Comparison of ENCODE assay signal across 8 cellular contexts in genomic region chr1:36397378-36398230, GRCh38. TPM values are rescaled to one million over a fixed set of nuclear protein-coding genes. Genes with fewer than 3 reads are reported as not detected.
DNase-seq lines count a peak whose midpoint lies in the region; ATAC-seq and TF ChIP-seq lines count a peak whose summit lies in the region.

Gene LSM10 (minus strand): TSS chr1:36397908. CDS start chr1:36394129, 3,779 bp downstream.

- H3K23ac ChIP-seq in trophoblast cell (ENCODE audit: low read length), result no peak within 1 kb of the TSS

- H3K4me2 ChIP-seq in trophoblast cell (ENCODE audit: low read length), result peak within 1 kb of the TSS; percentile 78

- H3K9me3 ChIP-seq in trophoblast cell (ENCODE audit: insufficient read depth, low read depth, low read length), result peaks cover 3% of the 10 kb centered on the region
- no peaks in the 10 kb centered on the region for H3K9me3 ChIP-seq in tibial nerve

- H3K4ac ChIP-seq in trophoblast cell (ENCODE audit: low read depth, low read length), result peak within 1 kb of the TSS; percentile 4

- H3K4me3 Mint-ChIP-seq in activated naive CD8-positive, alpha-beta T cell treated with anti-CD3 and anti-CD28 coated beads, Interleukin-2, amount 50 U/mL, for 24 hours, result peak within 1 kb of the TSS; percentile 89

- peaks cover 13% of the 10 kb centered on the region in 2 experiments for H3K36me3 ChIP-seq in trophoblast cell (ENCODE audit: control insufficient read depth in 1 of 2, insufficient read depth in 2 of 2, low read length in 2 of 2)
- peaks cover 0 to 17% (median 10%) of the 10 kb centered on the region in 3 donors for H3K36me3 ChIP-seq in tibial nerve

- H3K4me1 Mint-ChIP-seq in activated naive CD8-positive, alpha-beta T cell treated with anti-CD3 and anti-CD28 coated beads, Interleukin-2, amount 50 U/mL, for 24 hours, result peaks cover 48% of the 10 kb centered on the region

- peak within 1 kb of the TSS; percentile 29 for H4K12ac ChIP-seq in trophoblast cell (ENCODE audit: low read depth, low read length)

- H2BK5ac ChIP-seq in trophoblast cell (ENCODE audit: low read depth, low read length, poor library complexity), result peak within 1 kb of the TSS; percentile 28

- peak; percentile 98 for TF ChIP-seq EP300 in tibial nerve (IDR thresholded peaks at IDR 0.05)

- H2AFZ ChIP-seq in trophoblast cell (ENCODE audit: insufficient read depth, low read length, poor library complexity), result peak within 1 kb of the TSS; percentile 19

- H3K27ac Mint-ChIP-seq in activated naive CD8-positive, alpha-beta T cell treated with anti-CD3 and anti-CD28 coated beads, Interleukin-2, amount 50 U/mL, for 24 hours, result peak within 1 kb of the TSS; percentile 96

- peak; percentile 88 for ATAC-seq in HG02840 (IDR thresholded peaks at IDR 0.05; ENCODE audit: low FRiP score, unreplicated experiment)
- peak; percentile 91 for ATAC-seq in activated naive CD8-positive, alpha-beta T cell treated with anti-CD3 and anti-CD28 coated beads, Interleukin-2, amount 50 U/mL, for 24 hours
- peak; percentile 98 for ATAC-seq in Right ventricle myocardium superior (ENCODE audit: poor library complexity)

- peak within 1 kb of the TSS; percentile 87 for H3K18ac ChIP-seq in trophoblast cell (ENCODE audit: low read length)

- H3K4me3 ChIP-seq in GM12875 (ENCODE audit: low read depth, low read length) (peak within 1 kb of the TSS; percentile 99), trophoblast cell (ENCODE audit: low read depth, low read length) (peak within 1 kb of the TSS; percentile 85), tibial nerve (peak within 1 kb of the TSS; percentile 62 to 89 (median 78))

- peaks cover 18% of the 10 kb centered on the region for H3K79me1 ChIP-seq in trophoblast cell (ENCODE audit: low read length)

- peak within 1 kb of the TSS; percentile 41 for H3K14ac ChIP-seq in trophoblast cell (ENCODE audit: low read length)

- H3K9me3 Mint-ChIP-seq in activated naive CD8-positive, alpha-beta T cell treated with anti-CD3 and anti-CD28 coated beads, Interleukin-2, amount 50 U/mL, for 24 hours, result no peaks in the 10 kb centered on the region

- intact Hi-C loops in Right ventricle myocardium superior (cut with DNase I), result no loop called here

- H2BK12ac ChIP-seq in trophoblast cell (ENCODE audit: low read length), result no peak within 1 kb of the TSS

- H3K9ac ChIP-seq in trophoblast cell (ENCODE audit: low read length), result peak within 1 kb of the TSS; percentile 72

- H3K79me2 ChIP-seq in trophoblast cell (ENCODE audit: control insufficient read depth, insufficient read depth, low read length, poor library complexity), result peaks cover 7% of the 10 kb centered on the region

- peak within 1 kb of the TSS; percentile 83 for H4K8ac ChIP-seq in trophoblast cell (ENCODE audit: low read depth, low read length)

- peak; percentile 88 to 93 for TF ChIP-seq POLR2A in tibial nerve (IDR thresholded peaks at IDR 0.05)

- H3K27ac ChIP-seq in trophoblast cell (ENCODE audit: low read depth, low read length), result peak within 1 kb of the TSS; percentile 80
- H3K27ac ChIP-seq in tibial nerve, result peak within 1 kb of the TSS; percentile 84 to 96 (median 94)

- H3K27me3 ChIP-seq in trophoblast cell (ENCODE audit: insufficient read depth, low read length) (no peaks in the 10 kb centered on the region), tibial nerve (no peaks in the 10 kb centered on the region)

- peak within 1 kb of the TSS; percentile 16 for H2AK5ac ChIP-seq in trophoblast cell (ENCODE audit: low read length)

- peak within 1 kb of the TSS; percentile 68 for H4K91ac ChIP-seq in trophoblast cell (ENCODE audit: low read depth, low read length)

- H3K36me3 Mint-ChIP-seq in activated naive CD8-positive, alpha-beta T cell treated with anti-CD3 and anti-CD28 coated beads, Interleukin-2, amount 50 U/mL, for 24 hours (ENCODE audit: low read depth), result peaks cover 14% of the 10 kb centered on the region

- TF ChIP-seq CTCF in GM12875 (IDR thresholded peaks at IDR 0.05; ENCODE audit: borderline replicate concordance, insufficient read depth, low read depth, low read length) (no peak), tibial nerve (IDR thresholded peaks at IDR 0.05) (peak in 1 of 5 experiments; percentile 11)

- H2BK120ac ChIP-seq in trophoblast cell (ENCODE audit: insufficient read depth, low read length, poor library complexity), result peak within 1 kb of the TSS; percentile 23

- DNase-seq in NCI-H1436 treated with DMSO at 0.1 percent for 48 hours (lab: John Stamatoyannopoulos, UW) (peak; percentile 8), T follicular helper cell (ENCODE audit: low read depth) (peak; percentile 89), Right ventricle myocardium superior (peak; percentile 96), trophoblast cell (peak; percentile 97 to 99), tibial nerve (ENCODE audit: low spot score in 2 of 2) (peak; percentile 86 to 90)
- DNase-seq in activated naive CD8-positive, alpha-beta T cell treated with anti-CD3 and anti-CD28 coated beads, Interleukin-2, amount 50 U/mL, for 24 hours, result peak; percentile 93

- no peaks in the 10 kb centered on the region for H3K27me3 Mint-ChIP-seq in activated naive CD8-positive, alpha-beta T cell treated with anti-CD3 and anti-CD28 coated beads, Interleukin-2, amount 50 U/mL, for 24 hours

- H3K4me1 ChIP-seq in trophoblast cell (ENCODE audit: control insufficient read depth in 1 of 2, insufficient read depth in 2 of 2, low read length in 2 of 2), result peaks cover 10 to 14% of the 10 kb centered on the region in 2 experiments
- peaks cover 0 to 32% (median 14%) of the 10 kb centered on the region in 4 donors for H3K4me1 ChIP-seq in tibial nerve

- no CpG with 5 or more reads among the region's 60 CpGs for WGBS in trophoblast cell (ENCODE audit: extremely low coverage, insufficient coverage, insufficient read length)
- WGBS in tibial nerve, 2 donors, result 0 to 1% methylated on average over 56 to 57 of the region's 60 CpGs

RNA-seq across cellular contexts. Expression of gene LSM10, which starts in this region (rescaled TPM):
- total RNA-seq in Right ventricle myocardium superior (57.0 TPM), tibial nerve (10 to 100 TPM; 10.2 to 75.6 (median 34.7) TPM)
- polyA plus RNA-seq in trophoblast cell (2013), result 27.8 and 28.2 TPM in 2 replicates

Comparison
In these comparisons a context has a peak if more than half of its experiments do, and no peak if none do; other contexts are left out.
1. Peak in every context shown above with its lines: DNase-seq, ATAC-seq, H3K4me3 ChIP-seq and H3K27ac ChIP-seq.
2. DNase-seq: peak in every context shown above with its lines; median percentile 98 in trophoblast cell; 96 in Right ventricle myocardium superior; 93 in activated naive CD8-positive, alpha-beta T cell treated with anti-CD3 and anti-CD28 coated beads, Interleukin-2, amount 50 U/mL, for 24 hours; 89 in T follicular helper cell; 88 in tibial nerve; 8 in NCI-H1436 treated with DMSO at 0.1 percent for 48 hours.